19 cellular contexts compared by ENCODE assay signal in genomic region chr20:1862665-1863059, GRCh38.
"Had no signal": no experiment of that assay in that cellular context is flagged by ENCODE, and none has a peak within 500 bp of the region (broad histone marks: within the 10 kb centered on the region; RNA-seq: fewer than 3 reads in every experiment).

No MANE protein-coding gene starts in this region.

- H3K9me3 ChIP-seq: esophagus squamous epithelium, heart right ventricle, sigmoid colon, transverse colon, vagina had no signal

- DNase-seq: activated CD4-positive, alpha-beta T cell treated with anti-CD3 and anti-CD28 coated beads, Interleukin-2, amount 50 U/mL, for 48 hours; activated naive CD4-positive, alpha-beta T cell treated with Interleukin-2 at 50 U/mL for 16 hours; activated naive CD8-positive, alpha-beta T cell treated with anti-CD3 and anti-CD28 coated beads, Interleukin-2, amount 10 ng/mL, durations not matched to agents 7 days and 5 days; activated T-cell treated with anti-CD3 and anti-CD28 coated beads, Interleukin-2, amount 50 U/mL, for 1 hour; brain microvascular endothelial cell; effector CD8-positive, alpha-beta T cell; esophagus squamous epithelium; heart right ventricle; left cardiac atrium; natural killer cell; sigmoid colon; stimulated activated CD4-positive, alpha-beta T cell treated with anti-CD3 and anti-CD28 coated beads, Interleukin-12 subunit alpha, Interleukin-12 subunit beta, amount 100 ng/mL, for 4 hours; stimulated activated CD4-positive, alpha-beta T cell treated with anti-CD3 and anti-CD28 coated beads, Interleukin-1b, Interleukin-23, amount 100 ng/mL, for 48 hours; stimulated activated CD8-positive, alpha-beta memory T cell treated with anti-CD3 and anti-CD28 coated beads, Interleukin-4, amount 100 ng/mL, for 48 hours; stimulated activated naive CD4-positive, alpha-beta T cell treated with Interleukin-2 at 50 U/mL for 16 hours; transverse colon had no signal

- H3K27me3 ChIP-seq: brain microvascular endothelial cell, vagina had no signal

- ATAC-seq: activated T-helper 17 cell treated with anti-CD3 and anti-CD28 coated beads, Interleukin-2, amount 50 U/mL, for 72 hours; heart right ventricle; natural killer cell had no signal

- H3K4me3 ChIP-seq: esophagus squamous epithelium, heart right ventricle, sigmoid colon, transverse colon, vagina had no signal

- H3K36me3 ChIP-seq: brain microvascular endothelial cell, esophagus squamous epithelium, heart right ventricle, sigmoid colon, transverse colon, vagina had no signal

- H3K9me3 Mint-ChIP-seq: activated naive CD8-positive, alpha-beta T cell treated with anti-CD3 and anti-CD28 coated beads, Interleukin-2, amount 10 ng/mL, durations not matched to agents 7 days and 5 days; activated T-helper 17 cell treated with anti-CD3 and anti-CD28 coated beads, Interleukin-2, amount 50 U/mL, for 72 hours; natural killer cell; T-helper 2 cell treated with Interferon-gamma antibody and Interleukin-4, amounts not matched to agents 5 μg/mL and 100 μg/mL, for 36 hours had no signal

- H3K4me1 Mint-ChIP-seq: activated T-helper 17 cell treated with anti-CD3 and anti-CD28 coated beads, Interleukin-2, amount 50 U/mL, for 72 hours; natural killer cell had no signal

- H3K4me1 ChIP-seq: esophagus squamous epithelium, sigmoid colon had no signal

- H3K36me3 Mint-ChIP-seq: activated naive CD8-positive, alpha-beta T cell treated with anti-CD3 and anti-CD28 coated beads, Interleukin-2, amount 10 ng/mL, durations not matched to agents 7 days and 5 days; natural killer cell had no signal

- H3K27ac ChIP-seq: esophagus squamous epithelium, heart right ventricle, sigmoid colon, transverse colon had no signal

- H3K27ac Mint-ChIP-seq: activated naive CD8-positive, alpha-beta T cell treated with anti-CD3 and anti-CD28 coated beads, Interleukin-2, amount 10 ng/mL, durations not matched to agents 7 days and 5 days; activated T-helper 17 cell treated with anti-CD3 and anti-CD28 coated beads, Interleukin-2, amount 50 U/mL, for 72 hours; natural killer cell; T-helper 2 cell treated with Interferon-gamma antibody and Interleukin-4, amounts not matched to agents 5 μg/mL and 100 μg/mL, for 36 hours had no signal

- H3K4me3 Mint-ChIP-seq: activated naive CD8-positive, alpha-beta T cell treated with anti-CD3 and anti-CD28 coated beads, Interleukin-2, amount 10 ng/mL, durations not matched to agents 7 days and 5 days; activated T-helper 17 cell treated with anti-CD3 and anti-CD28 coated beads, Interleukin-2, amount 50 U/mL, for 72 hours; natural killer cell; T-helper 2 cell treated with Interferon-gamma antibody and Interleukin-4, amounts not matched to agents 5 μg/mL and 100 μg/mL, for 36 hours had no signal
